ENCODE assay signal across 9 cellular contexts in genomic region chr14:89351958-89352404, GRCh38.
DNase-seq lines count a peak whose midpoint lies in the region; TF ChIP-seq lines count a peak whose summit lies in the region.
"Had no signal": no experiment of that assay in that cellular context is flagged by ENCODE, and none has a peak within 500 bp of the region (broad histone marks: within the 10 kb centered on the region; RNA-seq: fewer than 3 reads in every experiment).

No MANE protein-coding gene starts in this region.

- H3K36me3 ChIP-seq in Caco-2 (ENCODE audit: control insufficient read depth, insufficient read depth, low read length) (no peaks in the 10 kb centered on the region; the same call in 1 of the 2 replicates), KOPT-K1 (ENCODE audit: insufficient read depth, low read length) (peaks cover 26% of the 10 kb centered on the region)
- H3K36me3 ChIP-seq in effector memory CD4-positive, alpha-beta T cell (ENCODE audit: control insufficient read depth, insufficient read depth, low read length), result peaks cover 11% of the 10 kb centered on the region
- H3K36me3 ChIP-seq: SJCRH30 had no signal

- H3K9me3 Mint-ChIP-seq in Caco-2 (ENCODE audit: unreplicated experiment) (no peaks in the 10 kb centered on the region), osteocyte (ENCODE audit: unreplicated experiment) (peaks cover 3% of the 10 kb centered on the region)

- peak overlapping the region; percentile 11; the same call in 1 of the 2 replicates for H3K4me3 ChIP-seq in Caco-2 (ENCODE audit: low read depth, low read length)
- H3K4me3 ChIP-seq in effector memory CD4-positive, alpha-beta T cell (ENCODE audit: insufficient read depth, low read depth, low read length, poor library complexity, severe bottlenecking), result no peak overlapping the region
- H3K4me3 ChIP-seq: SJCRH30 had no signal

- DNase-seq in Caco-2, result no peak
- DNase-seq in effector memory CD4-positive, alpha-beta T cell, result no peak
- DNase-seq in osteocyte (ENCODE audit: extremely low spot score, unreplicated experiment), result no peak
- DNase-seq in NOMO-1 (lab: John Stamatoyannopoulos, UW; ENCODE audit: unreplicated experiment in 2 of 2), result no peak
- no peak for DNase-seq in NCI-H2029 (lab: John Stamatoyannopoulos, UW)
- no peak for DNase-seq in stimulated activated CD4-positive, alpha-beta T cell treated with anti-CD3 and anti-CD28 coated beads, Interleukin-4, amount 100 ng/mL, for 4 hours
- no peak for DNase-seq in hepatic stellate cell (ENCODE audit: low spot score)

- peak overlapping the region; percentile 73 for H3K27ac Mint-ChIP-seq in Caco-2 (ENCODE audit: unreplicated experiment)
- peak overlapping the region; percentile 96 for H3K27ac Mint-ChIP-seq in osteocyte (ENCODE audit: unreplicated experiment)

- H3K27ac ChIP-seq in KOPT-K1 (ENCODE audit: low read depth, low read length, poor library complexity, severe bottlenecking), result peak overlapping the region; percentile 85
- H3K27ac ChIP-seq in effector memory CD4-positive, alpha-beta T cell (ENCODE audit: insufficient read depth, low read length, poor library complexity, severe bottlenecking), result peak overlapping the region; percentile 43

- H3K4me3 Mint-ChIP-seq in Caco-2 (ENCODE audit: unreplicated experiment) (peak overlapping the region; percentile 62), osteocyte (ENCODE audit: unreplicated experiment) (peak overlapping the region; percentile 58)

- POLR2A ChIA-PET in Caco-2 (lab: Charles Lee), result interaction anchor here (0.6 kb wide), 2 partner anchors 16 to 56 kb away, joined by 3 to 5 read pairs; no protein-coding TSS in a partner anchor

- intact Hi-C loops in Caco-2 (cut with micrococcal nuclease; ENCODE audit: unreplicated experiment), result loop anchor here (1.0 to 5.0 kb wide), 4 partner anchors 12 to 560 kb away; partner anchors contain the start of gene EML5

- H3K27me3 Mint-ChIP-seq in Caco-2 (ENCODE audit: insufficient read depth, unreplicated experiment), result no peaks in the 10 kb centered on the region
- no peaks in the 10 kb centered on the region for H3K27me3 Mint-ChIP-seq in osteocyte (ENCODE audit: unreplicated experiment)

- H3K36me3 Mint-ChIP-seq in Caco-2 (ENCODE audit: insufficient read depth, unreplicated experiment) (peaks cover 6% of the 10 kb centered on the region), osteocyte (ENCODE audit: unreplicated experiment) (peaks cover 30% of the 10 kb centered on the region)

- CTCF ChIA-PET in Caco-2 (lab: Charles Lee), result interaction anchor here (0.8 to 1.6 kb wide), 2 partner anchors 12 to 17 kb away, joined by 3 to 4 read pairs; no protein-coding TSS in a partner anchor

- H3K9me3 ChIP-seq in Caco-2 (no peaks in the 10 kb centered on the region), KOPT-K1 (ENCODE audit: insufficient read depth, low read length, poor library complexity, severe bottlenecking) (no peaks in the 10 kb centered on the region)
- H3K9me3 ChIP-seq in effector memory CD4-positive, alpha-beta T cell (ENCODE audit: control insufficient read depth, low read length), result no peaks in the 10 kb centered on the region
- H3K9me3 ChIP-seq: SJCRH30 had no signal

- no TSS peak for BruUV-seq in Caco-2 (replicated peaks; lab: Mats Ljungman, UMichigan)

- H3K4me1 Mint-ChIP-seq in Caco-2 (ENCODE audit: low read depth, unreplicated experiment) (peaks cover 7% of the 10 kb centered on the region), osteocyte (ENCODE audit: unreplicated experiment) (peaks cover 37% of the 10 kb centered on the region)

- no peaks in the 10 kb centered on the region for H3K27me3 ChIP-seq in Caco-2 (replicated peaks; ENCODE audit: control insufficient read depth, insufficient read depth, low read length)
- no peaks in the 10 kb centered on the region for H3K27me3 ChIP-seq in effector memory CD4-positive, alpha-beta T cell (replicated peaks; ENCODE audit: control insufficient read depth, insufficient read depth, low read length, poor library complexity, severe bottlenecking)
- H3K27me3 ChIP-seq: SJCRH30 had no signal

- TF ChIP-seq CTCF in Caco-2 (IDR thresholded peaks at IDR 0.05; ENCODE audit: insufficient read depth in 1 of 2, low read depth in 1 of 2, low read length in 1 of 2, severe bottlenecking in 1 of 2, unreplicated experiment in 1 of 2), result peak in 1 of 2 experiments; percentile 3
- TF ChIP-seq CTCF in osteocyte (IDR thresholded peaks at IDR 0.05), result no peak

- peaks cover 15% of the 10 kb centered on the region for H3K4me1 ChIP-seq in Caco-2
- peaks cover 34% of the 10 kb centered on the region for H3K4me1 ChIP-seq in effector memory CD4-positive, alpha-beta T cell (ENCODE audit: control insufficient read depth, insufficient read depth, low read length, poor library complexity, severe bottlenecking)
